In genomic region chr1:116393792-116394191, GRCh38 we compare ENCODE assay signal across 21 cellular contexts.
"Had no signal": no experiment of that assay in that cellular context is flagged by ENCODE, and none has a peak within 500 bp of the region (broad histone marks: within the 10 kb centered on the region; RNA-seq: fewer than 3 reads in every experiment).

No MANE protein-coding gene starts in this region.

- H3K9me3 ChIP-seq: testis, uterus had no signal

- H3K4me3 Mint-ChIP-seq: activated B cell treated with CpG ODN at 0.5 μM for 24 hours; activated CD4-positive, alpha-beta memory T cell treated with anti-CD3 and anti-CD28 coated beads for 36 hours; activated naive CD8-positive, alpha-beta T cell treated with anti-CD3 and anti-CD28 coated beads, Interleukin-2, amount 50 U/mL, for 24 hours; activated T-helper 17 cell treated with anti-CD3 and anti-CD28 coated beads, Interleukin-2, amount 50 U/mL, for 72 hours; immature natural killer cell; nephron progenitor cell; T-helper 1 cell treated with Interleukin-12 subunit alpha and Interleukin-12 subunit beta and Interleukin-4 antibody, amounts not matched to agents 30 μg/mL and 1 μg/mL, for 36 hours had no signal

- H3K27ac Mint-ChIP-seq: nephron progenitor cell had no signal

- H3K4me1 Mint-ChIP-seq: nephron progenitor cell had no signal

- H3K27me3 Mint-ChIP-seq: activated B cell treated with CpG ODN at 0.5 μM for 24 hours; activated CD4-positive, alpha-beta memory T cell treated with anti-CD3 and anti-CD28 coated beads for 36 hours; activated naive CD8-positive, alpha-beta T cell treated with anti-CD3 and anti-CD28 coated beads, Interleukin-2, amount 50 U/mL, for 24 hours; activated T-helper 17 cell treated with anti-CD3 and anti-CD28 coated beads, Interleukin-2, amount 50 U/mL, for 72 hours had no signal

- H3K4me2 ChIP-seq: smooth muscle cell had no signal

- H3K36me3 ChIP-seq: uterus had no signal

- ATAC-seq: activated naive CD8-positive, alpha-beta T cell treated with anti-CD3 and anti-CD28 coated beads, Interleukin-2, amount 50 U/mL, for 24 hours; activated T-helper 17 cell treated with anti-CD3 and anti-CD28 coated beads, Interleukin-2, amount 50 U/mL, for 72 hours; foreskin keratinocyte; left ventricle myocardium superior; sciatic nerve had no signal

- H3K27ac ChIP-seq: foreskin keratinocyte, parathyroid adenoma, testis, uterus had no signal

- H3K9me3 Mint-ChIP-seq: activated B cell treated with CpG ODN at 0.5 μM for 24 hours; activated CD4-positive, alpha-beta memory T cell treated with anti-CD3 and anti-CD28 coated beads for 36 hours; activated naive CD8-positive, alpha-beta T cell treated with anti-CD3 and anti-CD28 coated beads, Interleukin-2, amount 50 U/mL, for 24 hours; activated T-helper 17 cell treated with anti-CD3 and anti-CD28 coated beads, Interleukin-2, amount 50 U/mL, for 72 hours; immature natural killer cell; nephron progenitor cell; T-helper 1 cell treated with Interleukin-12 subunit alpha and Interleukin-12 subunit beta and Interleukin-4 antibody, amounts not matched to agents 30 μg/mL and 1 μg/mL, for 36 hours had no signal

- DNase-seq: activated B cell treated with CpG ODN at 0.5 μM for 24 hours; activated CD4-positive, alpha-beta memory T cell treated with anti-CD3 and anti-CD28 coated beads for 36 hours; activated CD4-positive, alpha-beta T cell treated with anti-CD3 and anti-CD28 coated beads for 48 hours; activated naive CD4-positive, alpha-beta T cell; activated naive CD8-positive, alpha-beta T cell treated with anti-CD3 and anti-CD28 coated beads, Interleukin-2, amount 50 U/mL, for 24 hours; dermis blood vessel endothelial cell; effector CD8-positive, alpha-beta T cell; foreskin keratinocyte; immature natural killer cell; left ventricle myocardium superior; nephron progenitor cell; stimulated activated CD4-positive, alpha-beta T cell treated with anti-CD3 and anti-CD28 coated beads, Interleukin-15, amount 100 ng/mL, for 24 hours; stimulated activated naive CD4-positive, alpha-beta T cell; testis; trophoblast cell; uterus had no signal

- H2AFZ ChIP-seq: parathyroid adenoma had no signal

- H3K4me3 ChIP-seq: smooth muscle cell, testis, uterus had no signal

- H3K9ac ChIP-seq: parathyroid adenoma had no signal

- H3K27me3 ChIP-seq: foreskin keratinocyte, testis, uterus had no signal

- H3K4me1 ChIP-seq: foreskin keratinocyte, uterus had no signal
